Comparison of ENCODE assay signal across 10 cellular contexts in genomic region chr11:11876458-11876857, GRCh38. TPM values are rescaled to one million over a fixed set of nuclear protein-coding genes. Genes with fewer than 3 reads are reported as not detected.
A peak's percentile ranks its signal among the peaks of the same experiment; 100 is the strongest.
DNase-seq lines count a peak whose midpoint lies in the region; ATAC-seq, FAIRE-seq and TF ChIP-seq lines count a peak whose summit lies in the region.
"Had no signal": no experiment of that assay in that cellular context is flagged by ENCODE, and none has a peak within 500 bp of the region (broad histone marks: within the 10 kb centered on the region; RNA-seq: fewer than 3 reads in every experiment).

No MANE protein-coding gene starts in this region.

- CTCF ChIA-PET in HepG2 (lab: Yijun Ruan, JAX; ENCODE audit: low intra/inter-chr PET ratio, low total read pairs), result no interaction called here

- no peak for FAIRE-seq in HepG2 (lab: Jason Lieb, UNC)

- ATAC-seq in HepG2 (no peak), right lobe of liver (no peak)

- H3K79me2 ChIP-seq in HepG2 (ENCODE audit: insufficient read depth, low read length), result peaks cover 67% of the 10 kb centered on the region

- H4K20me1 ChIP-seq in HepG2 (ENCODE audit: insufficient read depth, low read length), result peaks cover 13% of the 10 kb centered on the region

- intact Hi-C loops in HepG2 (cut with micrococcal nuclease; ENCODE audit: unreplicated experiment) (loop anchor here (5.0 kb wide), 1 partner anchor 986 kb away; no protein-coding TSS in a partner anchor), right lobe of liver (cut with DNase I) (no loop called here), posterior vena cava (cut with DNase I) (no loop called here)

- H3K27ac ChIP-seq in HepG2 (ENCODE audit: extremely low read length, insufficient read depth, low read length) (no peak overlapping the region), right lobe of liver (no peak overlapping the region)

- no peak overlapping the region for H2AFZ ChIP-seq in HepG2 (ENCODE audit: low read length)

- TF ChIP-seq CTCF in HepG2 (CRISPR knock-in tag; IDR thresholded peaks at IDR 0.05) (0 out of 2 replicates have a peak, but pooled peaks have one; percentile 7), right lobe of liver (IDR thresholded peaks at IDR 0.05) (no peak)

- H3K36me3 ChIP-seq in HepG2 (replicated peaks in 1 of 2; ENCODE audit: control insufficient read depth in 1 of 2, insufficient read depth in 2 of 2, low read length in 2 of 2) (peaks cover 0 to 2% of the 10 kb centered on the region in 2 experiments; a peak in 1 of 5 replicates), right lobe of liver (no peaks in the 10 kb centered on the region)

- H3K4me2 ChIP-seq in HepG2 (ENCODE audit: low read depth, low read length), result no peak overlapping the region

- DNase-seq in HepG2 (ENCODE audit: low spot score) (peak; percentile 5), right lobe of liver (no peak), NCI-H446 treated with DMSO at 0.1 percent for 48 hours (lab: John Stamatoyannopoulos, UW) (peak; percentile 15), erythroblast (lab: John Stamatoyannopoulos, UW) (peak; percentile 14 to 38), posterior vena cava (ENCODE audit: low spot score) (no peak), SIG-M5 (lab: John Stamatoyannopoulos, UW) (no peak), mesenteric fat pad (ENCODE audit: low spot score) (no peak), T-helper 2 cell (no peak)
- DNase-seq: NCI-H1694; stimulated activated CD4-positive, alpha-beta T cell treated with anti-CD3 and anti-CD28 coated beads, Interleukin-2, amount 100 ng/mL, for 48 hours had no signal

- 100% methylated on average over 2 of the region's 2 CpGs for WGBS in HepG2 (ENCODE audit: low lambda C conversion rate)
- 100% methylated on average over 1 of the region's 2 CpGs for WGBS in right lobe of liver (ENCODE audit: insufficient coverage, low coverage, low lambda C conversion rate, missing lambda C conversion rate)

- H3K4me1 ChIP-seq in HepG2 (ENCODE audit: insufficient read depth, low read length), result peaks cover 8% of the 10 kb centered on the region; the same call in 1 of the 2 replicates
- peaks cover 0 to 7% (median 0%) of the 10 kb centered on the region in 4 donors for H3K4me1 ChIP-seq in right lobe of liver

- H3K9me3 ChIP-seq in HepG2 (ENCODE audit: low read length) (no peaks in the 10 kb centered on the region), right lobe of liver (no peaks in the 10 kb centered on the region)

- in situ Hi-C loops in HepG2 (cut with HindIII; ENCODE audit: extremely low pct_ligation_motif_present, low pct_unique_long_range_greater_than_20kb), result no loop called here

- BruUV-seq in HepG2 (replicated peaks; lab: Mats Ljungman, UMichigan), result no TSS peak

- H3K27me3 ChIP-seq in HepG2 (ENCODE audit: control insufficient read depth in 1 of 2, insufficient read depth in 2 of 2, low read length in 2 of 2) (no peaks in the 10 kb centered on the region), right lobe of liver (no peaks in the 10 kb centered on the region)

- H3K9ac ChIP-seq in HepG2 (ENCODE audit: insufficient read depth, low read depth, low read length), result no peak overlapping the region

- TF ChIP-seq POLR2A in HepG2 (IDR thresholded peaks at IDR 0.05; ENCODE audit: insufficient read depth in 1 of 2, low read depth in 2 of 2, low read length in 2 of 2), result no peak
- no peak for TF ChIP-seq POLR2A in right lobe of liver (IDR thresholded peaks at IDR 0.05)
- TF ChIP-seq POLR2A in erythroblast (IDR thresholded peaks at IDR 0.05; ENCODE audit: low read length), result no peak

- H3K4me3 ChIP-seq in HepG2 (replicated peaks in 1 of 3; ENCODE audit: insufficient read depth in 1 of 3, low read depth in 2 of 3, low read length in 3 of 3), result no peak overlapping the region
- no peak overlapping the region for H3K4me3 ChIP-seq in right lobe of liver

- TF ChIP-seq EP300 in HepG2 (IDR thresholded peaks at IDR 0.05; ENCODE audit: low read depth in 2 of 2, low read length in 2 of 2) (no peak), HepG2 (CRISPR knock-in tag; IDR thresholded peaks at IDR 0.05; ENCODE audit: borderline replicate concordance) (no peak)

- no peak for TF ChIP-seq RAD21 in HepG2 (CRISPR knock-in tag; IDR thresholded peaks at IDR 0.05)

- POLR2A ChIA-PET in HepG2 (lab: Yijun Ruan, JAX), result no interaction called here

TF ChIP-seq in HepG2, 621 proteins besides CTCF, POLR2A, EP300 and RAD21:
- TF ChIP-seq ESRRA (CRISPR knock-in tag; IDR thresholded peaks at IDR 0.05; ENCODE audit: low read depth) (no peak), STAG1 (CRISPR knock-in tag; IDR thresholded peaks at IDR 0.05) (peak; percentile 24; the same call in 1 of the 2 replicates)

RNA-seq across cellular contexts. Expression of gene USP47, which starts 34.7 kb away (rescaled TPM):
- total RNA-seq in HepG2 (2016; rRNA removed; fragmentation: Illumina TruSeq; extraction: Trizol), result 52.7 and 64.6 TPM in 2 replicates
- 3.7 and 4.9 TPM in 2 replicates for total RNA-seq in HepG2 (2016; cell fraction: cytosol; rRNA removed; fragmentation: Illumina TruSeq; extraction: Trizol; ENCODE audit: low read depth)
- 49.1 and 64.0 TPM in 2 replicates for total RNA-seq in HepG2 (2016; cell fraction: insoluble cytoplasmic fraction; rRNA removed; fragmentation: Illumina TruSeq; extraction: Trizol)
- total RNA-seq in HepG2 (2016; cell fraction: membrane; rRNA removed; fragmentation: Illumina TruSeq; extraction: Trizol), result 8.6 and 8.7 TPM in 2 replicates
- 72.1 and 75.8 TPM in 2 replicates for total RNA-seq in HepG2 (2016; cell fraction: nucleus; rRNA removed; fragmentation: Illumina TruSeq; extraction: Trizol)
- 10.6 and 12.2 TPM in 2 replicates for polyA plus RNA-seq in HepG2 (2011; rRNA removed)
- polyA plus RNA-seq in HepG2 (2011; cell fraction: cytosol; rRNA removed), result 5.1 and 8.8 TPM in 2 replicates
- polyA plus RNA-seq in HepG2 (2011; cell fraction: nucleus; rRNA removed), result 12.3 and 15.3 TPM in 2 replicates
- polyA plus RNA-seq in HepG2 (2012), result 22.9 and 24.4 TPM in 2 replicates
- polyA plus RNA-seq in HepG2 (2016; cell fraction: cytosol; fragmentation: Illumina TruSeq; extraction: Trizol; ENCODE audit: low read depth), result 0.53 and 0.69 TPM in 2 replicates
- polyA plus RNA-seq in HepG2 (2016; cell fraction: insoluble cytoplasmic fraction; fragmentation: Illumina TruSeq; extraction: Trizol; ENCODE audit: low read depth), result 30.8 and 33.7 TPM in 2 replicates
- polyA plus RNA-seq in HepG2 (2016; cell fraction: membrane; fragmentation: Illumina TruSeq; extraction: Trizol; ENCODE audit: low read depth), result 1.9 and 2.6 TPM in 2 replicates
- polyA plus RNA-seq in HepG2 (2016; cell fraction: nucleus; fragmentation: Illumina TruSeq; extraction: Trizol; ENCODE audit: insufficient read depth, low read depth), result 44.4 and 45.2 TPM in 2 replicates
- 23.4 and 26.6 TPM in 2 replicates for polyA minus RNA-seq in HepG2 (2011; rRNA and poly(A)+ RNA removed; ENCODE audit: low replicate concordance)
- 12.4 and 17.0 TPM in 2 replicates for polyA minus RNA-seq in HepG2 (2011; cell fraction: cytosol; rRNA and poly(A)+ RNA removed)
- polyA minus RNA-seq in HepG2 (2011; cell fraction: nucleus; rRNA and poly(A)+ RNA removed), result 100 and 119 TPM in 2 replicates
- total RNA-seq in right lobe of liver, result 10 to 100 TPM; 25.2 to 38.1 (median 29.6) TPM
- total RNA-seq in posterior vena cava, result 10 to 100 TPM; 49.4 to 57.8 TPM
- total RNA-seq in mesenteric fat pad, result 53.3 TPM

Comparison
In these comparisons a context has a peak if more than half of its experiments do, and no peak if none do; other contexts are left out.
1. DNase-seq: peak in HepG2 (single experiment), NCI-H446 treated with DMSO at 0.1 percent for 48 hours (single experiment) and erythroblast (2 of 2); none in right lobe of liver (0 of 3), posterior vena cava (single experiment), SIG-M5 (single experiment), mesenteric fat pad (single experiment) and T-helper 2 cell (0 of 5).